Comparison of ENCODE assay signal across 11 cellular contexts in genomic region chr7:85719981-85720963, GRCh38.
DNase-seq lines count a peak whose midpoint lies in the region; ATAC-seq, FAIRE-seq and TF ChIP-seq lines count a peak whose summit lies in the region.
"Had no signal": no experiment of that assay in that cellular context is flagged by ENCODE, and none has a peak within 500 bp of the region (broad histone marks: within the 10 kb centered on the region; RNA-seq: fewer than 3 reads in every experiment).

No MANE protein-coding gene starts in this region.

- TF ChIP-seq POLR2A in esophagus squamous epithelium (IDR thresholded peaks at IDR 0.05) (no peak), uterus (IDR thresholded peaks at IDR 0.05) (no peak)

- CTCF ChIA-PET in PC-3 (lab: Charles Lee) = interaction anchor here (0.6 kb wide), 2 partner anchors 30 to 569 kb away, joined by 3 to 4 read pairs; no protein-coding TSS in a partner anchor

- H3K4me1 ChIP-seq in PC-3 (ENCODE audit: insufficient read depth, low read length) = peaks cover 23% of the 10 kb centered on the region
- no peaks in the 10 kb centered on the region for H3K4me1 ChIP-seq in esophagus squamous epithelium
- no peaks in the 10 kb centered on the region for H3K4me1 ChIP-seq in uterus
- H3K4me1 ChIP-seq: thyroid gland had no signal

- FAIRE-seq in urothelium cell line (lab: Jason Lieb, UNC) = no peak

- WGBS in esophagus squamous epithelium, 2 donors = 16 to 25% methylated on average over 4 of the region's 4 CpGs

- H3K27ac ChIP-seq in PC-3 (ENCODE audit: low read length) (peak overlapping the region; percentile 91), esophagus squamous epithelium (no peak overlapping the region), uterus (no peak overlapping the region)
- H3K27ac ChIP-seq: thyroid gland had no signal

- TF ChIP-seq CTCF in PC-3 (conservative IDR thresholded peaks at IDR 0.05; ENCODE audit: low read depth, low read length) (no peak), fibroblast of the aortic adventitia (IDR thresholded peaks at IDR 0.05; ENCODE audit: insufficient read depth, low read length) (no peak), esophagus squamous epithelium (IDR thresholded peaks at IDR 0.05) (no peak), uterus (IDR thresholded peaks at IDR 0.05) (no peak)

- intact Hi-C loops in PC-3 (cut with micrococcal nuclease) (loop anchor here (1.0 to 2.0 kb wide), 3 partner anchors 25 to 560 kb away; no protein-coding TSS in a partner anchor), esophagus squamous epithelium (cut with DNase I) (no loop called here), uterus (cut with DNase I; ENCODE audit: low total_unique reads) (no loop called here)

- no peaks in the 10 kb centered on the region for H3K27me3 ChIP-seq in PC-3 (ENCODE audit: low read length)
- H3K27me3 ChIP-seq in esophagus squamous epithelium = no peaks in the 10 kb centered on the region
- H3K27me3 ChIP-seq in uterus = no peaks in the 10 kb centered on the region
- H3K27me3 ChIP-seq: thyroid gland had no signal

- DNase-seq in NCI-H510A treated with DMSO at 0.1 percent for 48 hours (lab: John Stamatoyannopoulos, UW) (peak; percentile 9), NCI-H510A (lab: John Stamatoyannopoulos, UW) (no peak), PC-3 (peak; percentile 80), fibroblast of the aortic adventitia (ENCODE audit: low read depth) (peak; percentile 93), urothelium cell line (ENCODE audit: low spot score) (peak; percentile 37), esophagus squamous epithelium (lab: John Stamatoyannopoulos, UW) (no peak), uterus (no peak)
- DNase-seq: activated effector memory CD4-positive, alpha-beta T cell treated with anti-CD3 and anti-CD28 coated beads, Interleukin-2, amount 50 U/mL, for 16 hours; stimulated activated CD4-positive, alpha-beta T cell treated with anti-CD3 and anti-CD28 coated beads, Interleukin-15, amount 100 ng/mL, for 24 hours; thyroid gland had no signal

- no peaks in the 10 kb centered on the region for H3K79me2 ChIP-seq in PC-3 (ENCODE audit: low read length)

- no TSS peak for BruUV-seq in PC-3 (replicated peaks; lab: Mats Ljungman, UMichigan)

- H3K9me2 ChIP-seq in PC-3 (replicated peaks; ENCODE audit: low read length) = no peaks in the 10 kb centered on the region

- POLR2A ChIA-PET in PC-3 (lab: Charles Lee; ENCODE audit: unreplicated experiment) = no interaction called here

- H3K36me3 ChIP-seq in PC-3 (ENCODE audit: low read depth, low read length) (no peaks in the 10 kb centered on the region), esophagus squamous epithelium (no peaks in the 10 kb centered on the region), uterus (no peaks in the 10 kb centered on the region)
- H3K36me3 ChIP-seq: thyroid gland had no signal

- no peaks in the 10 kb centered on the region for H4K20me1 ChIP-seq in PC-3 (ENCODE audit: low read length)

- H3F3A ChIP-seq in PC-3 (ENCODE audit: low read length, unreplicated experiment) = peaks cover 6% of the 10 kb centered on the region

- H3K4me3 ChIP-seq in PC-3 (ENCODE audit: low read length) (peak overlapping the region; percentile 42; the same call in 1 of the 2 replicates), fibroblast of the aortic adventitia (ENCODE audit: low read depth, low read length) (no peak overlapping the region), esophagus squamous epithelium (no peak overlapping the region), uterus (no peak overlapping the region)
- H3K4me3 ChIP-seq: thyroid gland had no signal

- 0 out of 2 replicates have a peak overlapping the region, but pooled peaks have one; percentile 19 for H2AFZ ChIP-seq in PC-3 (ENCODE audit: low read length)

- H3K9me3 ChIP-seq in PC-3 (ENCODE audit: low read length) = no peaks in the 10 kb centered on the region
- H3K9me3 ChIP-seq in esophagus squamous epithelium = no peaks in the 10 kb centered on the region
- H3K9me3 ChIP-seq in uterus = no peaks in the 10 kb centered on the region
- H3K9me3 ChIP-seq: thyroid gland had no signal

- peak; percentile 90 for ATAC-seq in PC-3
- ATAC-seq in GM19452 (IDR thresholded peaks at IDR 0.05; ENCODE audit: unreplicated experiment) = no peak

- peak overlapping the region; percentile 68 for H3K9ac ChIP-seq in PC-3 (ENCODE audit: low read length)

- peak overlapping the region; percentile 71 for H3K4me2 ChIP-seq in PC-3 (ENCODE audit: low read length)

Comparison
In these comparisons a context has a peak if more than half of its experiments do, and no peak if none do; other contexts are left out.
1. DNase-seq: peak in NCI-H510A treated with DMSO at 0.1 percent for 48 hours (single experiment), PC-3 (single experiment), fibroblast of the aortic adventitia (single experiment) and urothelium cell line (single experiment); none in NCI-H510A (single experiment), esophagus squamous epithelium (single experiment) and uterus (0 of 2).